In the genomic region with DNA sequence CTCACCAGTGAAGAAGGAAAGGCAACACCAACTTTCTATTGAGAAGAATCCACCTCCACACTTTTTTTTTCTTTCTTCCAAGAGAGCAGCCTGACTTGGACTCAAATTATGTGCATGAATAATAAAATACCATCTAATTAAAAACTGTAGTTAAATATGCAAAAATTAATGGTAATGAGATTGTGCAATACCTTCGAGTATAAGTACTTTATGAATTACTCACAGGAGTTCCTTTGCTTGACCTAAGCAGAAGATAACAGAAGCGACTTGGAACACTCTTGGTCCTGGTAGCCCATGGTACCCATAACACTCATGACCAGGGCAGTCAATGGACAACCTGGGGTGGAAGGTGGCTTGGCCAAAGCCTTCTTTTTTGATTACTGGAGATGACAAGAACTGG, we compare ENCODE assay signal across 15 cellular contexts.
DNase-seq lines count a peak whose midpoint lies in the region; ATAC-seq and TF ChIP-seq lines count a peak whose summit lies in the region.
"Had no signal": no experiment of that assay in that cellular context is flagged by ENCODE, and none has a peak within 500 bp of the region (broad histone marks: within the 10 kb centered on the region; RNA-seq: fewer than 3 reads in every experiment).

No MANE protein-coding gene starts in this region.

- H3K4me3 ChIP-seq in left ventricle myocardium inferior (no peak overlapping the region), heart right ventricle (no peak overlapping the region), IMR-90 (ENCODE audit: insufficient read depth, low read depth, low read length) (no peak overlapping the region), OCI-LY3 (ENCODE audit: low read length) (no peak overlapping the region), lung (no peak overlapping the region)
- H3K4me3 ChIP-seq: GM23248 had no signal

- 88 to 92% methylated on average over 2 of the region's 2 CpGs for WGBS in heart right ventricle, 2 donors
- WGBS in IMR-90 (ENCODE audit: extremely low coverage in 2 of 2, insufficient read length in 1 of 2), 2 experiments = no CpG with 5 or more reads among the region's 2 CpGs
- WGBS in lung, 2 donors = 63 to 84% methylated on average over 2 of the region's 2 CpGs

- H4K20me1 ChIP-seq in IMR-90 (ENCODE audit: insufficient read depth, low read length) = no peaks in the 10 kb centered on the region
- H4K20me1 ChIP-seq in OCI-LY3 (ENCODE audit: insufficient read depth, low read length) = no peaks in the 10 kb centered on the region

- H2AK9ac ChIP-seq in IMR-90 (replicated peaks; ENCODE audit: low read depth, low read length, poor library complexity) = no peak overlapping the region

- H3K79me2 ChIP-seq in OCI-LY3 (ENCODE audit: low read length) = no peaks in the 10 kb centered on the region

- H2AK5ac ChIP-seq in IMR-90 (ENCODE audit: low read depth, low read length) = no peak overlapping the region

- dilution Hi-C loops in IMR-90 (cut with HindIII; ENCODE audit: low sequenced_read_pairs, unreplicated experiment) = no loop called here

- no peaks in the 10 kb centered on the region for H3K79me1 ChIP-seq in IMR-90 (ENCODE audit: low read depth in 1 of 2, low read length in 2 of 2)

- BruUV-seq in IMR-90 (replicated peaks; lab: Mats Ljungman, UMichigan) = no TSS peak

- TF ChIP-seq RAD21 in IMR-90 (IDR thresholded peaks at IDR 0.05; ENCODE audit: low read length) = no peak

- H3K9me3 ChIP-seq in left ventricle myocardium inferior (replicated peaks) = no peaks in the 10 kb centered on the region
- H3K9me3 ChIP-seq in heart right ventricle = no peaks in the 10 kb centered on the region
- no peaks in the 10 kb centered on the region for H3K9me3 ChIP-seq in IMR-90 (ENCODE audit: control insufficient read depth, insufficient read depth, low read length)
- no peaks in the 10 kb centered on the region for H3K9me3 ChIP-seq in OCI-LY3 (ENCODE audit: insufficient read depth, low read length)
- H3K9me3 ChIP-seq in lung (ENCODE audit: control insufficient read depth in 2 of 2, insufficient read depth in 1 of 2, low read length in 1 of 2) = no peaks in the 10 kb centered on the region
- H3K9me3 ChIP-seq: Caco-2 had no signal

- H2BK15ac ChIP-seq in IMR-90 (ENCODE audit: low read depth, low read length) = no peak overlapping the region

- in situ Hi-C loops in IMR-90 (cut with MboI; ENCODE audit: low sequenced_read_pairs) = no loop called here

- H2AFZ ChIP-seq in IMR-90 (replicated peaks; ENCODE audit: low read length, poor library complexity) = no peak overlapping the region
- H2AFZ ChIP-seq in OCI-LY3 (ENCODE audit: low read depth, low read length) = no peak overlapping the region
- H2AFZ ChIP-seq: GM23248 had no signal

- no peak overlapping the region for H4K5ac ChIP-seq in IMR-90 (ENCODE audit: low read depth, low read length)

- H3K18ac ChIP-seq in IMR-90 (ENCODE audit: low read depth, low read length) = no peak overlapping the region

- H4K91ac ChIP-seq in IMR-90 (ENCODE audit: insufficient read depth, low read depth, low read length) = no peak overlapping the region

- H2BK20ac ChIP-seq in IMR-90 (ENCODE audit: low read depth, low read length) = no peak overlapping the region

- H3K36me3 ChIP-seq in left ventricle myocardium inferior = no peaks in the 10 kb centered on the region
- no peaks in the 10 kb centered on the region for H3K36me3 ChIP-seq in heart right ventricle
- H3K36me3 ChIP-seq in IMR-90 (ENCODE audit: control insufficient read depth, insufficient read depth, low read length) = no peaks in the 10 kb centered on the region
- H3K36me3 ChIP-seq in OCI-LY3 (replicated peaks; ENCODE audit: low read depth, low read length) = no peaks in the 10 kb centered on the region
- no peaks in the 10 kb centered on the region for H3K36me3 ChIP-seq in lung (ENCODE audit: control insufficient read depth in 2 of 2, insufficient read depth in 2 of 2, low read length in 2 of 2)

- no peak for TF ChIP-seq POLR2A in IMR-90 (IDR thresholded peaks at IDR 0.05; ENCODE audit: low read depth, low read length)

- no peak overlapping the region for H3K14ac ChIP-seq in IMR-90 (replicated peaks; ENCODE audit: low read depth, low read length)

- H3K27me3 ChIP-seq in left ventricle myocardium inferior (ENCODE audit: low read depth) = no peaks in the 10 kb centered on the region
- no peaks in the 10 kb centered on the region for H3K27me3 ChIP-seq in heart right ventricle
- no peaks in the 10 kb centered on the region for H3K27me3 ChIP-seq in IMR-90 (ENCODE audit: control insufficient read depth, insufficient read depth, low read length)
- H3K27me3 ChIP-seq in OCI-LY3 (ENCODE audit: low read depth, low read length) = no peaks in the 10 kb centered on the region
- H3K27me3 ChIP-seq in lung (ENCODE audit: control insufficient read depth, insufficient read depth) = no peaks in the 10 kb centered on the region

- intact Hi-C loops in left ventricle myocardium inferior (cut with micrococcal nuclease) = no loop called here
- intact Hi-C loops in heart right ventricle (cut with DNase I) = no loop called here
- intact Hi-C loops in IMR-90 (cut with micrococcal nuclease) = no loop called here

- H3K56ac ChIP-seq in IMR-90 (ENCODE audit: extremely low read depth, insufficient read depth, low read length) = no peak overlapping the region

- no peak for ATAC-seq in heart right ventricle
- no peak for ATAC-seq in IMR-90 (ENCODE audit: low read depth)
- ATAC-seq in lung (ENCODE audit: insufficient read depth, low FRiP score) = peak; percentile 9
- no peak for ATAC-seq in GM21717 (IDR thresholded peaks at IDR 0.05; ENCODE audit: unreplicated experiment)
- ATAC-seq: CD8-positive, alpha-beta T cell had no signal

- H3K27ac ChIP-seq in left ventricle myocardium inferior (replicated peaks) (peak overlapping the region; percentile 68), heart right ventricle (peak overlapping the region in 4 of 10 donors; percentile 10 to 57 (median 52)), IMR-90 (ENCODE audit: insufficient read depth, low read length) (no peak overlapping the region), OCI-LY3 (ENCODE audit: low read length) (peak overlapping the region; percentile 55; the same call in 1 of the 2 replicates), lung (ENCODE audit: low read depth in 1 of 2, low read length in 1 of 2) (no peak overlapping the region)
- H3K27ac ChIP-seq: GM23248 had no signal

- DNase-seq in left ventricle myocardium inferior = no peak
- DNase-seq in heart right ventricle = no peak
- DNase-seq in IMR-90 = no peak
- no peak for DNase-seq in lung (ENCODE audit: low spot score)
- DNase-seq in CD1c-positive myeloid dendritic cell (ENCODE audit: extremely low spot score) = no peak
- DNase-seq: C1 segment of cervical spinal cord; Caco-2; CD4-positive, CD25-positive, alpha-beta regulatory T cell; CD8-positive, alpha-beta T cell; DND-41; GM23248; H7; HCEC 1CT had no signal

- CTCF ChIA-PET in IMR-90 (lab: Yijun Ruan, JAX) = no interaction called here

- H2BK120ac ChIP-seq in IMR-90 (ENCODE audit: low read depth, low read length) = no peak overlapping the region

- H3K4me2 ChIP-seq in IMR-90 (ENCODE audit: low read depth, low read length) (no peak overlapping the region), OCI-LY3 (ENCODE audit: low read length) (no peak overlapping the region)

- POLR2A ChIA-PET in IMR-90 (lab: Charles Lee; ENCODE audit: unreplicated experiment) = no interaction called here

- no peaks in the 10 kb centered on the region for H3K9me1 ChIP-seq in IMR-90 (ENCODE audit: insufficient read depth, low read length)

- TF ChIP-seq CTCF in left ventricle myocardium inferior (IDR thresholded peaks at IDR 0.05; ENCODE audit: borderline replicate concordance) (no peak), heart right ventricle (IDR thresholded peaks at IDR 0.05) (no peak), IMR-90 (conservative IDR thresholded peaks at IDR 0.05; ENCODE audit: low read depth, low read length) (no peak), OCI-LY3 (IDR thresholded peaks at IDR 0.05; ENCODE audit: low read depth, low read length) (no peak), lung (IDR thresholded peaks at IDR 0.05; ENCODE audit: control extremely low read depth, extremely low read depth) (no peak)

- no peak overlapping the region for H3K23ac ChIP-seq in IMR-90 (ENCODE audit: low read depth, low read length)

- H3K4me1 ChIP-seq in left ventricle myocardium inferior (peaks cover 57% of the 10 kb centered on the region), heart right ventricle (peaks cover 6 to 42% (median 23%) of the 10 kb centered on the region in 9 donors), IMR-90 (ENCODE audit: control insufficient read depth, insufficient read depth, low read length) (no peaks in the 10 kb centered on the region), OCI-LY3 (ENCODE audit: low read length) (peaks cover 18% of the 10 kb centered on the region), lung (ENCODE audit: control insufficient read depth in 2 of 2, insufficient read depth in 2 of 2, low read length in 2 of 2) (peaks cover 0 to 15% of the 10 kb centered on the region in 2 donors)
- H3K4me1 ChIP-seq: Caco-2 had no signal

- H3K9ac ChIP-seq in IMR-90 (ENCODE audit: low read depth, low read length) (no peak overlapping the region), OCI-LY3 (ENCODE audit: low read length) (no peak overlapping the region)
- H3K9ac ChIP-seq: GM23248 had no signal

- H3K4ac ChIP-seq in IMR-90 (ENCODE audit: low read depth, low read length) = no peak overlapping the region

- H4K8ac ChIP-seq in IMR-90 (ENCODE audit: low read depth in 2 of 2, low read length in 2 of 2) = no peak overlapping the region

- H2BK5ac ChIP-seq in IMR-90 (ENCODE audit: low read depth, low read length, poor library complexity, severe bottlenecking) = no peak overlapping the region

TF ChIP-seq in IMR-90, 13 proteins besides CTCF, POLR2A, EP300 and RAD21 (continues in another document):
- no peak for TF ChIP-seq RFX5 (IDR thresholded peaks at IDR 0.05; ENCODE audit: low read depth, low read length)
- TF ChIP-seq MAZ (IDR thresholded peaks at IDR 0.05; ENCODE audit: borderline replicate concordance, low read depth, low read length) = no peak
- TF ChIP-seq, protein P1, sequence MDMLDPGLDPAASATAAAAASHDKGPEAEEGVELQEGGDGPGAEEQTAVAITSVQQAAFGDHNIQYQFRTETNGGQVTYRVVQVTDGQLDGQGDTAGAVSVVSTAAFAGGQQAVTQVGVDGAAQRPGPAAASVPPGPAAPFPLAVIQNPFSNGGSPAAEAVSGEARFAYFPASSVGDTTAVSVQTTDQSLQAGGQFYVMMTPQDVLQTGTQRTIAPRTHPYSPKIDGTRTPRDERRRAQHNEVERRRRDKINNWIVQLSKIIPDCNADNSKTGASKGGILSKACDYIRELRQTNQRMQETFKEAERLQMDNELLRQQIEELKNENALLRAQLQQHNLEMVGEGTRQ (IDR thresholded peaks at IDR 0.05; ENCODE audit: low read depth, low read length) = no peak

Comparison
In these comparisons a context has a peak if more than half of its experiments do, and no peak if none do; other contexts are left out.
1. H3K27ac ChIP-seq: peak in left ventricle myocardium inferior (single experiment) and OCI-LY3 (single experiment); none in IMR-90 (single experiment) and lung (0 of 2).